18 cellular contexts compared by ENCODE assay signal in genomic region chr7:52233248-52233647, GRCh38.
DNase-seq lines count a peak whose midpoint lies in the region; TF ChIP-seq lines count a peak whose summit lies in the region.
"Had no signal": no experiment of that assay in that cellular context is flagged by ENCODE, and none has a peak within 500 bp of the region (broad histone marks: within the 10 kb centered on the region; RNA-seq: fewer than 3 reads in every experiment).

No MANE protein-coding gene starts in this region.

- 9 to 10% methylated on average over 2 of the region's 2 CpGs for WGBS in thyroid gland, 2 donors

- peak; percentile 62 for DNase-seq in astrocyte of the hippocampus (ENCODE audit: low read depth, low spot score)
- peak; percentile 55 for DNase-seq in myocyte (ENCODE audit: low read depth)
- DNase-seq in thyroid gland = peak; percentile 47 to 53
- no peak for DNase-seq in AG08396 (ENCODE audit: low spot score)
- DNase-seq in nephron progenitor cell = no peak
- DNase-seq in activated T-cell treated with anti-CD3 and anti-CD28 coated beads for 4 hours = no peak
- DNase-seq: CD4-positive, alpha-beta memory T cell; DMS153; DMS79; GDM1; HCEC 1CT; IMR-90 had no signal

- H3K4me3 ChIP-seq in KMS-11 (IDR thresholded peaks at IDR 0.05; ENCODE audit: insufficient read depth, low read depth, low read length) = no peak overlapping the region
- no peak overlapping the region for H3K4me3 ChIP-seq in thyroid gland (replicated peaks in 1 of 3)
- H3K4me3 ChIP-seq: A549, BLaER1, GM23338 had no signal

- intact Hi-C loops in thyroid gland (cut with DNase I) = no loop called here

- peak overlapping the region; percentile 14; the same call in 1 of the 2 replicates for H3K4me2 ChIP-seq in KMS-11
- H3K4me2 ChIP-seq: A549, BLaER1, GM23338 had no signal

- H3K36me3 ChIP-seq in KMS-11 (ENCODE audit: insufficient read depth) (no peaks in the 10 kb centered on the region), thyroid gland (no peaks in the 10 kb centered on the region)
- H3K36me3 ChIP-seq: BLaER1 had no signal

- H3K4me1 Mint-ChIP-seq in nephron progenitor cell = no peaks in the 10 kb centered on the region
- H3K4me1 Mint-ChIP-seq: CD14-positive monocyte; CD4-positive, alpha-beta memory T cell; GM23338 had no signal

- peaks cover 11% of the 10 kb centered on the region for H3K4me1 ChIP-seq in KMS-11 (ENCODE audit: low read depth, poor library complexity, severe bottlenecking)
- H3K4me1 ChIP-seq in thyroid gland = no peaks in the 10 kb centered on the region
- H3K4me1 ChIP-seq: A549, BLaER1 had no signal

- no peaks in the 10 kb centered on the region for H3K9me3 ChIP-seq in thyroid gland
- H3K9me3 ChIP-seq: A549 had no signal

- no peak overlapping the region for H3K9ac ChIP-seq in KMS-11
- H3K9ac ChIP-seq: BLaER1 had no signal

- H3K36me3 Mint-ChIP-seq in nephron progenitor cell (ENCODE audit: low read depth) = no peaks in the 10 kb centered on the region
- H3K36me3 Mint-ChIP-seq: CD14-positive monocyte had no signal

- H3K9me3 Mint-ChIP-seq in nephron progenitor cell = peaks cover 29% of the 10 kb centered on the region

- H3K27ac Mint-ChIP-seq in nephron progenitor cell = no peak overlapping the region
- H3K27ac Mint-ChIP-seq: CD14-positive monocyte; CD4-positive, alpha-beta memory T cell; GM23338 had no signal

- TF ChIP-seq POLR2A in thyroid gland (IDR thresholded peaks at IDR 0.05) = no peak

- peak overlapping the region; percentile 22; the same call in 1 of the 2 replicates for H2AFZ ChIP-seq in KMS-11 (ENCODE audit: low read depth)
- H2AFZ ChIP-seq: GM23338 had no signal

- no peaks in the 10 kb centered on the region for H3K27me3 Mint-ChIP-seq in nephron progenitor cell (ENCODE audit: low read depth, poor library complexity)
- H3K27me3 Mint-ChIP-seq: CD4-positive, alpha-beta memory T cell had no signal

- H4K20me1 ChIP-seq in KMS-11 (ENCODE audit: insufficient read depth) = no peaks in the 10 kb centered on the region
- H4K20me1 ChIP-seq: BLaER1 had no signal

- peak overlapping the region; percentile 20; the same call in 1 of the 2 replicates for H3K27ac ChIP-seq in KMS-11
- no peak overlapping the region for H3K27ac ChIP-seq in thyroid gland
- H3K27ac ChIP-seq: 22Rv1, A549, BLaER1 had no signal

- no peaks in the 10 kb centered on the region for H3K27me3 ChIP-seq in KMS-11 (ENCODE audit: insufficient read depth, low read depth)
- H3K27me3 ChIP-seq in thyroid gland = no peaks in the 10 kb centered on the region
- H3K27me3 ChIP-seq: BLaER1 had no signal

- no peak overlapping the region for H3K4me3 Mint-ChIP-seq in nephron progenitor cell
- H3K4me3 Mint-ChIP-seq: CD14-positive monocyte; CD4-positive, alpha-beta memory T cell; GM23338 had no signal

- H3K79me2 ChIP-seq in KMS-11 (ENCODE audit: insufficient read depth, low read depth) = no peaks in the 10 kb centered on the region

- no peak for TF ChIP-seq CTCF in KMS-11 (conservative IDR thresholded peaks at IDR 0.05; ENCODE audit: low read depth, low read length)
- TF ChIP-seq CTCF in thyroid gland (IDR thresholded peaks at IDR 0.05) = no peak
- TF ChIP-seq CTCF in nephron progenitor cell (IDR thresholded peaks at IDR 0.05) = no peak

Comparison
In these comparisons a context has a peak if more than half of its experiments do, and no peak if none do; other contexts are left out.
1. DNase-seq: peak in astrocyte of the hippocampus (single experiment), myocyte (single experiment) and thyroid gland (2 of 2); none in AG08396 (single experiment), nephron progenitor cell (single experiment) and activated T-cell treated with anti-CD3 and anti-CD28 coated beads for 4 hours (single experiment).